In genomic region chr9:84819446-84819845, GRCh38 we compare ENCODE assay signal across 1 cellular context.
TF ChIP-seq lines count a peak whose summit lies in the region.

No MANE protein-coding gene starts in this region.

TF ChIP-seq in GM23338, 12 proteins besides CTCF, POLR2A, EP300 and RAD21:
- no peak for TF ChIP-seq ZNF462 (CRISPR knock-in tag; IDR thresholded peaks at IDR 0.05)
- no peak for TF ChIP-seq STAT1 (IDR thresholded peaks at IDR 0.05; ENCODE audit: unreplicated experiment)
- TF ChIP-seq NANOG (IDR thresholded peaks at IDR 0.05; ENCODE audit: borderline replicate concordance) = no peak
- no peak for TF ChIP-seq EZH2 (IDR thresholded peaks at IDR 0.05; ENCODE audit: low read depth, unreplicated experiment)
- no peak for TF ChIP-seq JUNB (IDR thresholded peaks at IDR 0.05; ENCODE audit: unreplicated experiment)
- no peak for TF ChIP-seq POLR2AphosphoS5 (IDR thresholded peaks at IDR 0.05; ENCODE audit: low read depth)
- TF ChIP-seq, protein P1, sequence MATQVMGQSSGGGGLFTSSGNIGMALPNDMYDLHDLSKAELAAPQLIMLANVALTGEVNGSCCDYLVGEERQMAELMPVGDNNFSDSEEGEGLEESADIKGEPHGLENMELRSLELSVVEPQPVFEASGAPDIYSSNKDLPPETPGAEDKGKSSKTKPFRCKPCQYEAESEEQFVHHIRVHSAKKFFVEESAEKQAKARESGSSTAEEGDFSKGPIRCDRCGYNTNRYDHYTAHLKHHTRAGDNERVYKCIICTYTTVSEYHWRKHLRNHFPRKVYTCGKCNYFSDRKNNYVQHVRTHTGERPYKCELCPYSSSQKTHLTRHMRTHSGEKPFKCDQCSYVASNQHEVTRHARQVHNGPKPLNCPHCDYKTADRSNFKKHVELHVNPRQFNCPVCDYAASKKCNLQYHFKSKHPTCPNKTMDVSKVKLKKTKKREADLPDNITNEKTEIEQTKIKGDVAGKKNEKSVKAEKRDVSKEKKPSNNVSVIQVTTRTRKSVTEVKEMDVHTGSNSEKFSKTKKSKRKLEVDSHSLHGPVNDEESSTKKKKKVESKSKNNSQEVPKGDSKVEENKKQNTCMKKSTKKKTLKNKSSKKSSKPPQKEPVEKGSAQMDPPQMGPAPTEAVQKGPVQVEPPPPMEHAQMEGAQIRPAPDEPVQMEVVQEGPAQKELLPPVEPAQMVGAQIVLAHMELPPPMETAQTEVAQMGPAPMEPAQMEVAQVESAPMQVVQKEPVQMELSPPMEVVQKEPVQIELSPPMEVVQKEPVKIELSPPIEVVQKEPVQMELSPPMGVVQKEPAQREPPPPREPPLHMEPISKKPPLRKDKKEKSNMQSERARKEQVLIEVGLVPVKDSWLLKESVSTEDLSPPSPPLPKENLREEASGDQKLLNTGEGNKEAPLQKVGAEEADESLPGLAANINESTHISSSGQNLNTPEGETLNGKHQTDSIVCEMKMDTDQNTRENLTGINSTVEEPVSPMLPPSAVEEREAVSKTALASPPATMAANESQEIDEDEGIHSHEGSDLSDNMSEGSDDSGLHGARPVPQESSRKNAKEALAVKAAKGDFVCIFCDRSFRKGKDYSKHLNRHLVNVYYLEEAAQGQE (IDR thresholded peaks at IDR 0.05; ENCODE audit: unreplicated experiment) = no peak
- TF ChIP-seq ZNF331 (CRISPR knock-in tag; IDR thresholded peaks at IDR 0.05; ENCODE audit: low read depth) = no peak
- TF ChIP-seq ETS1 (IDR thresholded peaks at IDR 0.05) = no peak
- TF ChIP-seq EZH2phosphoT487 (IDR thresholded peaks at IDR 0.05; ENCODE audit: unreplicated experiment) = no peak
- TF ChIP-seq ZNF114 (CRISPR knock-in tag; IDR thresholded peaks at IDR 0.05) = no peak
- TF ChIP-seq CREB1 (CRISPR knock-in tag; IDR thresholded peaks at IDR 0.05; ENCODE audit: low read depth) = no peak
